Comparison of ENCODE assay signal across 9 cellular contexts in the genomic region with DNA sequence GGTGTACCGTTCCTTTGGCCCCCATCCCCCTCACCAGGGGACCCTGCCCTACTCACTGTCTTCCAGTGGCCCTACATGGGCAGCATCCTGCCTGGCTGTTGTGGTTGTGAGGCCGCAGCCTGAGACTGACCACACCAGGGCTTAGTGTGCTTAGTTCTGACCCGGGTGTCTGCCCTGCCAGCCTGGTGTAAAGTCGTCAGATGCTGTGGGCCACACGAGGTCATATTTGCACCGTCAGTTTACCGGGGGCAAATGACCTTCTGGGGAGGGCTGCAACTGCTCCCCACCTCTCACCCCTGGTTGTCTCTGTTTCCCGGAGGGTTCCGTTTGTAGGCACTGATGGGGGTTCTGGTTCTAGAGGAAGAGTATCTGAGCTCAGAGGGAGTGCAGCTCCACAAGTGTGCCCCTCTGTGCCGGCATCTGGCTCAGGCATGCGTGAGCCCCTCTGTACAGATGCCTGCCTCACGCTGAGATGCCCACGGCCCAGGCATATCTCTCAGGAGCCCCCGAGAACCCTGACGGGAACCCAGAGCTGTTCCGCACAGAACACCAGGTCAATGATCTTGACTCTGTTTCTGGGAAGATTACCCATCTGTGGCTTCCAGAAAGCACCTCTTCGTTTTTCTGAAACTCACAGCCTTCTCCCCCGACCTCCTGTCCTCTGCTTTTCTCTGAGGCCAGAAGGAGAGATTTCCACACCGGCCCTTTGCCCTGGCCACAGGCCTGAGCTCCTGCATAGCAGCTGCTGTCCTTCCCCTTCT. TPM values are rescaled to one million over a fixed set of nuclear protein-coding genes. Genes with fewer than 3 reads are reported as not detected.
A peak's percentile ranks its signal among the peaks of the same experiment; 100 is the strongest.
DNase-seq lines count a peak whose midpoint lies in the region; ATAC-seq, FAIRE-seq and TF ChIP-seq lines count a peak whose summit lies in the region.
"Had no signal": no experiment of that assay in that cellular context is flagged by ENCODE, and none has a peak within 500 bp of the region (broad histone marks: within the 10 kb centered on the region; RNA-seq: fewer than 3 reads in every experiment).

No MANE protein-coding gene starts in this region.

- TF ChIP-seq POLR2A in GM18951 (IDR thresholded peaks at IDR 0.05; ENCODE audit: extremely low read depth, insufficient read depth, insufficient read length) (peak; percentile 34), body of pancreas (IDR thresholded peaks at IDR 0.05) (no peak)

- H3K4me1 ChIP-seq in body of pancreas: peaks cover 91% of the 10 kb centered on the region
- peaks cover 32 to 43% of the 10 kb centered on the region in 2 donors for H3K4me1 ChIP-seq in small intestine (ENCODE audit: control insufficient read depth in 2 of 2, insufficient read depth in 1 of 2, low read depth in 1 of 2, low read length in 1 of 2)

- H3K36me3 ChIP-seq in body of pancreas (replicated peaks in 1 of 2; ENCODE audit: insufficient read depth in 1 of 2, low read depth in 2 of 2) (no peaks in the 10 kb centered on the region), small intestine (ENCODE audit: control insufficient read depth in 2 of 2, insufficient read depth in 2 of 2, low read length in 2 of 2) (peaks cover 0 to 4% of the 10 kb centered on the region in 2 donors)
- H3K36me3 ChIP-seq: pancreas had no signal

- 63 to 80% methylated on average over 9 to 19 of the region's 19 CpGs for WGBS in body of pancreas, 2 donors
- 16 to 45% (median 18%) methylated on average over 18 to 19 of the region's 19 CpGs for WGBS in small intestine, 3 donors

- intact Hi-C loops in body of pancreas (cut with DNase I): no loop called here

- ATAC-seq in HG03045 (IDR thresholded peaks at IDR 0.05; ENCODE audit: unreplicated experiment) (peak; percentile 32), body of pancreas (no peak)

- H3K27ac ChIP-seq in body of pancreas (peak overlapping the region in 3 of 4 donors; percentile 71 to 76 (median 74)), small intestine (ENCODE audit: low read depth in 1 of 2, low read length in 1 of 2) (peak overlapping the region; percentile 73 to 94)

- TF ChIP-seq CTCF in body of pancreas (IDR thresholded peaks at IDR 0.05): no peak

- in situ Hi-C loops in GM18951 (cut with MboI; ENCODE audit: low sequenced_read_pairs, unreplicated experiment): no loop called here

- DNase-seq in body of pancreas: peak in 1 of 4 donors; percentile 12
- no peak for DNase-seq in small intestine
- no peak for DNase-seq in epidermal melanocyte (ENCODE audit: insufficient read length, low spot score)
- no peak for DNase-seq in NCI-H2107 (lab: John Stamatoyannopoulos, UW)
- no peak for DNase-seq in COLO829 (ENCODE audit: low spot score)
- DNase-seq in anterior cingulate cortex (lab: John Stamatoyannopoulos, UW): no peak

- no peak for FAIRE-seq in small intestine (lab: Jason Lieb, UNC)
- FAIRE-seq: pancreas had no signal

- no peaks in the 10 kb centered on the region for H3K27me3 ChIP-seq in body of pancreas
- no peaks in the 10 kb centered on the region for H3K27me3 ChIP-seq in small intestine (ENCODE audit: control insufficient read depth in 2 of 2, insufficient read depth in 2 of 2, low read length in 2 of 2)
- H3K27me3 ChIP-seq: pancreas had no signal

- H3K9me3 ChIP-seq in body of pancreas (no peaks in the 10 kb centered on the region), small intestine (ENCODE audit: control insufficient read depth, low read depth) (no peaks in the 10 kb centered on the region)
- H3K9me3 ChIP-seq: pancreas had no signal

- no peak overlapping the region for H3K4me3 ChIP-seq in body of pancreas
- H3K4me3 ChIP-seq in small intestine (ENCODE audit: low read depth in 1 of 2, low read length in 2 of 2): peak overlapping the region; percentile 2 to 50
- H3K4me3 ChIP-seq: pancreas had no signal

RNA-seq across cellular contexts. Expression of gene KLF13, which starts 19.2 kb away (rescaled TPM):
- total RNA-seq in body of pancreas: 10 to 100 TPM; 25.7 to 38.4 TPM
- polyA plus RNA-seq in small intestine: 10 to 100 TPM; 50.6 to 61.3 (median 51.9) TPM

Comparison
In these comparisons a context has a peak if more than half of its experiments do, and no peak if none do; other contexts are left out.
1. H3K4me3 ChIP-seq: peak in small intestine (2 of 2); none in body of pancreas (0 of 2).